Comparison of ENCODE assay signal across 15 cellular contexts in the genomic region with DNA sequence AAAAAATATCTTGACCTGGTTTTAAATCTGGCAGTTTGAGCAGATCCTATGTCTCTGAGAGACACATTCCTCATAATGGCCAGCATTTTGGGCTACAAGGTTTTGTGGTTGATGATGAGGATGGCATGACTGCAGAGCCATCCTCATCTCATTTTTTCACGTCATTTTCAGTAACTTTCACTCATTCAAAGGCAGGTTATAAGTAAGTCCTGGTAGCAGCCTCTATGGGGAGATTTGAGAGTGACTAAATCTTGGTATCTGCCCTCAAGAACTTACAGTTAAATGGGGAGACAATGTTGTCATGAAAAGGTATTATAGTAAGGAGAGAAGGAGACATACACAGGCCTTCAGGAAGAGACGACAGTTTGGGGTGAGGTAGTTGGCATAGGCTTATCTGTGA. TPM values are rescaled to one million over a fixed set of nuclear protein-coding genes. Genes with fewer than 3 reads are reported as not detected.
DNase-seq lines count a peak whose midpoint lies in the region; ATAC-seq, FAIRE-seq and TF ChIP-seq lines count a peak whose summit lies in the region.
"Had no signal": no experiment of that assay in that cellular context is flagged by ENCODE, and none has a peak within 500 bp of the region (broad histone marks: within the 10 kb centered on the region; RNA-seq: fewer than 3 reads in every experiment).

No MANE protein-coding gene starts in this region.

- POLR2A ChIA-PET in HepG2 (lab: Yijun Ruan, JAX) = no interaction called here

- no peaks in the 10 kb centered on the region for H3K79me2 ChIP-seq in HepG2 (ENCODE audit: insufficient read depth, low read length)

- peak overlapping the region; percentile 79 for H3K27ac Mint-ChIP-seq in T-helper 1 cell treated with Interleukin-12 subunit alpha and Interleukin-12 subunit beta and Interleukin-4 antibody, amounts not matched to agents 30 μg/mL and 1 μg/mL, for 36 hours
- H3K27ac Mint-ChIP-seq: nephron had no signal

- peaks cover 27% of the 10 kb centered on the region for H3K4me1 Mint-ChIP-seq in T-helper 1 cell treated with Interleukin-12 subunit alpha and Interleukin-12 subunit beta and Interleukin-4 antibody, amounts not matched to agents 30 μg/mL and 1 μg/mL, for 36 hours (ENCODE audit: low read depth)
- H3K4me1 Mint-ChIP-seq: nephron had no signal

- no peaks in the 10 kb centered on the region for H4K20me1 ChIP-seq in HepG2 (ENCODE audit: insufficient read depth, low read length)

- H3K4me2 ChIP-seq in HepG2 (ENCODE audit: low read depth, low read length) = no peak overlapping the region

- WGBS in HepG2 (ENCODE audit: low lambda C conversion rate) = 0% methylated on average over 2 of the region's 2 CpGs
- 65% methylated on average over 2 of the region's 2 CpGs for WGBS in right lobe of liver (ENCODE audit: insufficient coverage, low coverage, low lambda C conversion rate, missing lambda C conversion rate)

- DNase-seq in HepG2 (ENCODE audit: low spot score) = no peak
- no peak for DNase-seq in right lobe of liver
- DNase-seq in HuH-7.5 (ENCODE audit: low spot score) = no peak
- no peak for DNase-seq in D341Med (ENCODE audit: low spot score)
- DNase-seq in C1 segment of cervical spinal cord (lab: John Stamatoyannopoulos, UW) = no peak
- DNase-seq in putamen (ENCODE audit: low spot score) = no peak
- DNase-seq: GM23248, islet precursor cell, KBM-7, SIG-M5 had no signal

- no peak overlapping the region for H3K9ac ChIP-seq in HepG2 (ENCODE audit: insufficient read depth, low read depth, low read length)
- H3K9ac ChIP-seq: GM23248 had no signal

- TF ChIP-seq CTCF in HepG2 (CRISPR knock-in tag; IDR thresholded peaks at IDR 0.05) (no peak), right lobe of liver (IDR thresholded peaks at IDR 0.05) (no peak)

- H3K27ac ChIP-seq in HepG2 (ENCODE audit: extremely low read length, insufficient read depth, low read length) = no peak overlapping the region
- H3K27ac ChIP-seq in right lobe of liver = no peak overlapping the region
- H3K27ac ChIP-seq: cardiac muscle cell, GM23248 had no signal

- CTCF ChIA-PET in HepG2 (lab: Yijun Ruan, JAX; ENCODE audit: low intra/inter-chr PET ratio, low total read pairs) = no interaction called here

- H2AFZ ChIP-seq in HepG2 (ENCODE audit: low read length) = no peak overlapping the region
- H2AFZ ChIP-seq: GM23248 had no signal

- H3K27me3 ChIP-seq in HepG2 (ENCODE audit: control insufficient read depth in 1 of 2, insufficient read depth in 2 of 2, low read length in 2 of 2) = no peaks in the 10 kb centered on the region
- H3K27me3 ChIP-seq in right lobe of liver = no peaks in the 10 kb centered on the region
- H3K27me3 ChIP-seq: cardiac muscle cell had no signal

- no peaks in the 10 kb centered on the region for H3K9me3 Mint-ChIP-seq in T-helper 1 cell treated with Interleukin-12 subunit alpha and Interleukin-12 subunit beta and Interleukin-4 antibody, amounts not matched to agents 30 μg/mL and 1 μg/mL, for 36 hours
- H3K9me3 Mint-ChIP-seq: nephron had no signal

- no peaks in the 10 kb centered on the region for H3K9me3 ChIP-seq in HepG2 (ENCODE audit: low read length)
- H3K9me3 ChIP-seq in right lobe of liver = no peaks in the 10 kb centered on the region

- H3K4me3 ChIP-seq in HepG2 (replicated peaks in 1 of 3; ENCODE audit: insufficient read depth in 1 of 3, low read depth in 2 of 3, low read length in 3 of 3) (no peak overlapping the region), right lobe of liver (no peak overlapping the region)
- H3K4me3 ChIP-seq: cardiac muscle cell, GM23248 had no signal

- no TSS peak for BruUV-seq in HepG2 (replicated peaks; lab: Mats Ljungman, UMichigan)

- no peak for TF ChIP-seq POLR2A in HepG2 (IDR thresholded peaks at IDR 0.05; ENCODE audit: insufficient read depth in 1 of 2, low read depth in 2 of 2, low read length in 2 of 2)
- no peak for TF ChIP-seq POLR2A in right lobe of liver (IDR thresholded peaks at IDR 0.05)

- H3K4me1 ChIP-seq in HepG2 (ENCODE audit: insufficient read depth, low read length) (no peaks in the 10 kb centered on the region), right lobe of liver (no peaks in the 10 kb centered on the region)

- no peak for TF ChIP-seq RAD21 in HepG2 (CRISPR knock-in tag; IDR thresholded peaks at IDR 0.05)

- no peaks in the 10 kb centered on the region for H3K36me3 Mint-ChIP-seq in T-helper 1 cell treated with Interleukin-12 subunit alpha and Interleukin-12 subunit beta and Interleukin-4 antibody, amounts not matched to agents 30 μg/mL and 1 μg/mL, for 36 hours (ENCODE audit: low read depth)

- TF ChIP-seq EP300 in HepG2 (IDR thresholded peaks at IDR 0.05; ENCODE audit: low read depth in 2 of 2, low read length in 2 of 2) = no peak
- no peak for TF ChIP-seq EP300 in HepG2 (CRISPR knock-in tag; IDR thresholded peaks at IDR 0.05; ENCODE audit: borderline replicate concordance)

- H3K4me3 Mint-ChIP-seq in T-helper 1 cell treated with Interleukin-12 subunit alpha and Interleukin-12 subunit beta and Interleukin-4 antibody, amounts not matched to agents 30 μg/mL and 1 μg/mL, for 36 hours = peak overlapping the region; percentile 8
- H3K4me3 Mint-ChIP-seq: nephron had no signal

- H3K27me3 Mint-ChIP-seq in T-helper 1 cell treated with Interleukin-12 subunit alpha and Interleukin-12 subunit beta and Interleukin-4 antibody, amounts not matched to agents 30 μg/mL and 1 μg/mL, for 36 hours (ENCODE audit: low read depth) = no peaks in the 10 kb centered on the region

- in situ Hi-C loops in HepG2 (cut with HindIII; ENCODE audit: extremely low pct_ligation_motif_present, low pct_unique_long_range_greater_than_20kb) = no loop called here

- FAIRE-seq in HepG2 (lab: Jason Lieb, UNC) = no peak

- no peak for ATAC-seq in HepG2
- no peak for ATAC-seq in right lobe of liver
- ATAC-seq in HG02885 (IDR thresholded peaks at IDR 0.05; ENCODE audit: poor library complexity, unreplicated experiment) = peak; percentile 12

- no peaks in the 10 kb centered on the region for H3K36me3 ChIP-seq in HepG2 (replicated peaks in 1 of 2; ENCODE audit: control insufficient read depth in 1 of 2, insufficient read depth in 2 of 2, low read length in 2 of 2)
- H3K36me3 ChIP-seq in right lobe of liver = no peaks in the 10 kb centered on the region
- H3K36me3 ChIP-seq: cardiac muscle cell had no signal

- intact Hi-C loops in HepG2 (cut with micrococcal nuclease; ENCODE audit: unreplicated experiment) = no loop called here
- intact Hi-C loops in right lobe of liver (cut with DNase I) = no loop called here

TF ChIP-seq in HepG2, 621 proteins besides CTCF, POLR2A, EP300 and RAD21:
- TF ChIP-seq ZNF232 (CRISPR knock-in tag; IDR thresholded peaks at IDR 0.05; ENCODE audit: borderline replicate concordance) (no peak), HDAC1 (CRISPR knock-in tag; IDR thresholded peaks at IDR 0.05) (no peak), MTF2 (CRISPR knock-in tag; IDR thresholded peaks at IDR 0.05; ENCODE audit: borderline replicate concordance) (no peak), ADNP (CRISPR knock-in tag; IDR thresholded peaks at IDR 0.05) (no peak), CREB1 (IDR thresholded peaks at IDR 0.05) (peak; percentile 30; the same call in 1 of the 2 replicates), CREB1 (CRISPR knock-in tag; IDR thresholded peaks at IDR 0.05) (no peak), XBP1 (CRISPR knock-in tag; IDR thresholded peaks at IDR 0.05) (no peak), KDM3A (CRISPR knock-in tag; IDR thresholded peaks at IDR 0.05; ENCODE audit: low read depth) (no peak)

RNA-seq across cellular contexts. Expression of a gene that starts 14.5 kb away (rescaled TPM):
- total RNA-seq in HepG2 (2016; rRNA removed; fragmentation: Illumina TruSeq; extraction: Trizol) (not detected in 2 replicates), right lobe of liver (1 to 10 TPM in 1 of 6 experiments, under 1 TPM in 5; 0.09 to 1.2 (median 0.30) TPM)
- not detected in 2 replicates for total RNA-seq in HepG2 (2016; cell fraction: cytosol; rRNA removed; fragmentation: Illumina TruSeq; extraction: Trizol; ENCODE audit: low read depth)
- not detected in 2 replicates for total RNA-seq in HepG2 (2016; cell fraction: insoluble cytoplasmic fraction; rRNA removed; fragmentation: Illumina TruSeq; extraction: Trizol)
- not detected in 2 replicates for total RNA-seq in HepG2 (2016; cell fraction: membrane; rRNA removed; fragmentation: Illumina TruSeq; extraction: Trizol)
- total RNA-seq in HepG2 (2016; cell fraction: nucleus; rRNA removed; fragmentation: Illumina TruSeq; extraction: Trizol) = not detected in 2 replicates
- polyA plus RNA-seq in HepG2 (2011; rRNA removed) = not detected in 2 replicates
- polyA plus RNA-seq in HepG2 (2011; cell fraction: cytosol; rRNA removed) = not detected in 2 replicates
- not detected in 2 replicates for polyA plus RNA-seq in HepG2 (2011; cell fraction: nucleus; rRNA removed)
- polyA plus RNA-seq in HepG2 (2012) = not detected in 2 replicates
- not detected in 2 replicates for polyA plus RNA-seq in HepG2 (2016; cell fraction: cytosol; fragmentation: Illumina TruSeq; extraction: Trizol; ENCODE audit: low read depth)
- polyA plus RNA-seq in HepG2 (2016; cell fraction: insoluble cytoplasmic fraction; fragmentation: Illumina TruSeq; extraction: Trizol; ENCODE audit: low read depth) = not detected in 2 replicates
- polyA plus RNA-seq in HepG2 (2016; cell fraction: membrane; fragmentation: Illumina TruSeq; extraction: Trizol; ENCODE audit: low read depth) = not detected in 2 replicates
- polyA plus RNA-seq in HepG2 (2016; cell fraction: nucleus; fragmentation: Illumina TruSeq; extraction: Trizol; ENCODE audit: insufficient read depth, low read depth) = not detected in 2 replicates
- 0.05 TPM in 1 of 2 replicates, not detected in the other for polyA minus RNA-seq in HepG2 (2011; rRNA and poly(A)+ RNA removed; ENCODE audit: low replicate concordance)
- not detected in 2 replicates for polyA minus RNA-seq in HepG2 (2011; cell fraction: cytosol; rRNA and poly(A)+ RNA removed)
- polyA minus RNA-seq in HepG2 (2011; cell fraction: nucleus; rRNA and poly(A)+ RNA removed) = not detected in 2 replicates
- total RNA-seq: cardiac muscle cell, fibroblast of lung, GM23248 had no signal
- polyA plus RNA-seq: cardiac muscle cell, fibroblast of lung, GM23248 had no signal
